19 cellular contexts compared by ENCODE assay signal in genomic region chr14:94738786-94739185, GRCh38. TPM values are rescaled to one million over a fixed set of nuclear protein-coding genes. Genes with fewer than 3 reads are reported as not detected.
"Had no signal": no experiment of that assay in that cellular context is flagged by ENCODE, and none has a peak within 500 bp of the region (broad histone marks: within the 10 kb centered on the region; RNA-seq: fewer than 3 reads in every experiment).

No MANE protein-coding gene starts in this region.

- ATAC-seq: activated CD4-positive, alpha-beta T cell treated with anti-CD3 and anti-CD28 coated beads for 36 hours; left cardiac atrium; mucosa of descending colon; naive thymus-derived CD4-positive, alpha-beta T cell; pancreas; stimulated activated effector memory CD8-positive, alpha-beta T cell treated with anti-CD3 and anti-CD28 coated beads, Interleukin-12 subunit alpha, Interleukin-12 subunit beta, amount 100 ng/mL, for 72 hours; T-helper 17 cell had no signal

- H3K4me3 ChIP-seq: dorsolateral prefrontal cortex, lung, mucosa of descending colon, pancreas, sigmoid colon had no signal

- H3K4me1 ChIP-seq: pancreas, sigmoid colon had no signal

- H3K27me3 ChIP-seq: pancreas, sigmoid colon had no signal

- DNase-seq: activated CD4-positive, alpha-beta memory T cell treated with anti-CD3 and anti-CD28 coated beads for 36 hours; activated CD4-positive, alpha-beta T cell treated with anti-CD3 and anti-CD28 coated beads for 36 hours; activated naive CD4-positive, alpha-beta T cell treated with anti-CD3 and anti-CD28 coated beads, Interleukin-2, amount 10 ng/mL, durations not matched to agents 7 days and 5 days; activated T-cell treated with anti-CD3 and anti-CD28 coated beads, Interleukin-2, amount 50 U/mL, for 24 hours; dorsolateral prefrontal cortex; erythroblast; foreskin fibroblast; head of caudate nucleus; immature natural killer cell; left cardiac atrium; mucosa of descending colon; naive thymus-derived CD4-positive, alpha-beta T cell; pancreas; sigmoid colon; T-helper 17 cell had no signal

- H3K36me3 ChIP-seq: pancreas, sigmoid colon had no signal

- H3K27ac ChIP-seq: dorsolateral prefrontal cortex, pancreas, sigmoid colon had no signal

- H3K9me3 ChIP-seq: mucosa of descending colon, pancreas, sigmoid colon had no signal

RNA-seq across cellular contexts. Expression of gene GSC, which starts 31.1 kb away (rescaled TPM):
- total RNA-seq: activated CD4-positive, alpha-beta memory T cell treated with anti-CD3 and anti-CD28 coated beads for 36 hours; activated CD4-positive, alpha-beta T cell treated with anti-CD3 and anti-CD28 coated beads for 36 hours; astrocyte; chondrocyte; mucosa of descending colon; naive thymus-derived CD4-positive, alpha-beta T cell had no signal
- polyA plus RNA-seq: immature natural killer cell; naive thymus-derived CD4-positive, alpha-beta T cell had no signal
